1 cellular context compared by ENCODE assay signal in the genomic region with DNA sequence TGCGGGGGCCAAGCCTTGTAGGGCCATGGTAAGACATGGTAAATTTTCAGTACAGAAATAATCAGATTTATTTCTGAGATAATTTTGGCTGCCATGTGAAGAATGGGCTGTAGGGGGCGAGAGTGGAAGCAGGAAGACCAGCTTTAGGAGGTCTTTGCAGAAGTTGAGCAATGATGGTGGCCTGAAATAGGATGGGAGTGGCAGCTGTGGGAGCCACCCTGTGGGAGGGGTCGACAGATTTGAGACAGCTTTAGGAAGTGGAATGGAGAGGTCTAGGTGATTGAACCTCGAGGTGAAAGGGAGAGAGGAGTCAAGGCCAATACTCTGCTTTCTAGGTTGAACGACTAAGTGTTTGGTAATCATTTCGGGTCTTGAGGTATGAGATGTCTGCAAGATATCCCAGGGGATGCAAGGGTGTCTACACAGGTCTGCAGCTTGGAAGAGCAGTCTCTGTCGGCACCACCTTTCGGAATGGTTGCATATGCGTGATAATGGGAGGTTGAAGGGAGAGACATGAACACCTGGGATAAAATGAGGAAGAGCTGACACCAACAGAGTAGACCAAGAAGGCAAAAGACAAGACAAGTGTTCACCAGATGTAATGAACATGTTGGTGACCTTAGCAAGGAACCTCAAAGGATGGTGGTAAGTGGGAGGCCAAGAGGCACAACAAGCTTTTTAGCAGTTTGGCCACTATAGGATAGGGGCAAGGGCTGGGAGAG.
TF ChIP-seq lines count a peak whose summit lies in the region.

No MANE protein-coding gene starts in this region.

TF ChIP-seq in HepG2, 621 proteins besides CTCF, POLR2A, EP300 and RAD21 (continued from another document and continues in another):
- TF ChIP-seq, protein P1, sequence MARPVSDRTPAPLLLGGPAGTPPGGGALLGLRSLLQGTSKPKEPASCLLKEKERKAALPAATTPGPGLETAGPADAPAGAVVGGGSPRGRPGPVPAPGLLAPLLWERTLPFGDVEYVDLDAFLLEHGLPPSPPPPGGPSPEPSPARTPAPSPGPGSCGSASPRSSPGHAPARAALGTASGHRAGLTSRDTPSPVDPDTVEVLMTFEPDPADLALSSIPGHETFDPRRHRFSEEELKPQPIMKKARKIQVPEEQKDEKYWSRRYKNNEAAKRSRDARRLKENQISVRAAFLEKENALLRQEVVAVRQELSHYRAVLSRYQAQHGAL (CRISPR knock-in tag; IDR thresholded peaks at IDR 0.05; ENCODE audit: not compliant biosample characterization) = no peak
- TF ChIP-seq ZMYM2 (CRISPR knock-in tag; IDR thresholded peaks at IDR 0.05) = no peak
- TF ChIP-seq ZNF513 (CRISPR knock-in tag; conservative IDR thresholded peaks at IDR 0.05) = 0 out of 2 replicates have a peak, but pooled peaks have one; percentile 60
- TF ChIP-seq, protein P2, sequence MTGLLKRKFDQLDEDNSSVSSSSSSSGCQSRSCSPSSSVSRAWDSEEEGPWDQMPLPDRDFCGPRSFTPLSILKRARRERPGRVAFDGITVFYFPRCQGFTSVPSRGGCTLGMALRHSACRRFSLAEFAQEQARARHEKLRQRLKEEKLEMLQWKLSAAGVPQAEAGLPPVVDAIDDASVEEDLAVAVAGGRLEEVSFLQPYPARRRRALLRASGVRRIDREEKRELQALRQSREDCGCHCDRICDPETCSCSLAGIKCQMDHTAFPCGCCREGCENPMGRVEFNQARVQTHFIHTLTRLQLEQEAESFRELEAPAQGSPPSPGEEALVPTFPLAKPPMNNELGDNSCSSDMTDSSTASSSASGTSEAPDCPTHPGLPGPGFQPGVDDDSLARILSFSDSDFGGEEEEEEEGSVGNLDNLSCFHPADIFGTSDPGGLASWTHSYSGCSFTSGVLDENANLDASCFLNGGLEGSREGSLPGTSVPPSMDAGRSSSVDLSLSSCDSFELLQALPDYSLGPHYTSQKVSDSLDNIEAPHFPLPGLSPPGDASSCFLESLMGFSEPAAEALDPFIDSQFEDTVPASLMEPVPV (CRISPR knock-in tag; IDR thresholded peaks at IDR 0.05) = no peak
- TF ChIP-seq, protein P3, sequence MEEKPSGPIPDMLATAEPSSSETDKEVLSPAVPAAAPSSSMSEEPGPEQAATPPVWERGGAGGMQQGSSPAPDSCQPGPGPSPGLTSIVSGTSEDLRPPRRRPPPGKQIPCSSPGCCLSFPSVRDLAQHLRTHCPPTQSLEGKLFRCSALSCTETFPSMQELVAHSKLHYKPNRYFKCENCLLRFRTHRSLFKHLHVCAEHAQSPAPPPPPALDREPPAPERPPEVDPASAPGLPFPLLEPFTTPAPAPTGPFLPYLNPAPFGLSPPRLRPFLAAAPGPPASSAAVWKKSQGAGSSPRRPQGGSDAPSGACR (CRISPR knock-in tag; IDR thresholded peaks at IDR 0.05) = no peak
- no peak for TF ChIP-seq ZNF713 (CRISPR knock-in tag; IDR thresholded peaks at IDR 0.05)
- TF ChIP-seq ZNF776 (CRISPR knock-in tag; IDR thresholded peaks at IDR 0.05) = no peak
- TF ChIP-seq, protein P4, sequence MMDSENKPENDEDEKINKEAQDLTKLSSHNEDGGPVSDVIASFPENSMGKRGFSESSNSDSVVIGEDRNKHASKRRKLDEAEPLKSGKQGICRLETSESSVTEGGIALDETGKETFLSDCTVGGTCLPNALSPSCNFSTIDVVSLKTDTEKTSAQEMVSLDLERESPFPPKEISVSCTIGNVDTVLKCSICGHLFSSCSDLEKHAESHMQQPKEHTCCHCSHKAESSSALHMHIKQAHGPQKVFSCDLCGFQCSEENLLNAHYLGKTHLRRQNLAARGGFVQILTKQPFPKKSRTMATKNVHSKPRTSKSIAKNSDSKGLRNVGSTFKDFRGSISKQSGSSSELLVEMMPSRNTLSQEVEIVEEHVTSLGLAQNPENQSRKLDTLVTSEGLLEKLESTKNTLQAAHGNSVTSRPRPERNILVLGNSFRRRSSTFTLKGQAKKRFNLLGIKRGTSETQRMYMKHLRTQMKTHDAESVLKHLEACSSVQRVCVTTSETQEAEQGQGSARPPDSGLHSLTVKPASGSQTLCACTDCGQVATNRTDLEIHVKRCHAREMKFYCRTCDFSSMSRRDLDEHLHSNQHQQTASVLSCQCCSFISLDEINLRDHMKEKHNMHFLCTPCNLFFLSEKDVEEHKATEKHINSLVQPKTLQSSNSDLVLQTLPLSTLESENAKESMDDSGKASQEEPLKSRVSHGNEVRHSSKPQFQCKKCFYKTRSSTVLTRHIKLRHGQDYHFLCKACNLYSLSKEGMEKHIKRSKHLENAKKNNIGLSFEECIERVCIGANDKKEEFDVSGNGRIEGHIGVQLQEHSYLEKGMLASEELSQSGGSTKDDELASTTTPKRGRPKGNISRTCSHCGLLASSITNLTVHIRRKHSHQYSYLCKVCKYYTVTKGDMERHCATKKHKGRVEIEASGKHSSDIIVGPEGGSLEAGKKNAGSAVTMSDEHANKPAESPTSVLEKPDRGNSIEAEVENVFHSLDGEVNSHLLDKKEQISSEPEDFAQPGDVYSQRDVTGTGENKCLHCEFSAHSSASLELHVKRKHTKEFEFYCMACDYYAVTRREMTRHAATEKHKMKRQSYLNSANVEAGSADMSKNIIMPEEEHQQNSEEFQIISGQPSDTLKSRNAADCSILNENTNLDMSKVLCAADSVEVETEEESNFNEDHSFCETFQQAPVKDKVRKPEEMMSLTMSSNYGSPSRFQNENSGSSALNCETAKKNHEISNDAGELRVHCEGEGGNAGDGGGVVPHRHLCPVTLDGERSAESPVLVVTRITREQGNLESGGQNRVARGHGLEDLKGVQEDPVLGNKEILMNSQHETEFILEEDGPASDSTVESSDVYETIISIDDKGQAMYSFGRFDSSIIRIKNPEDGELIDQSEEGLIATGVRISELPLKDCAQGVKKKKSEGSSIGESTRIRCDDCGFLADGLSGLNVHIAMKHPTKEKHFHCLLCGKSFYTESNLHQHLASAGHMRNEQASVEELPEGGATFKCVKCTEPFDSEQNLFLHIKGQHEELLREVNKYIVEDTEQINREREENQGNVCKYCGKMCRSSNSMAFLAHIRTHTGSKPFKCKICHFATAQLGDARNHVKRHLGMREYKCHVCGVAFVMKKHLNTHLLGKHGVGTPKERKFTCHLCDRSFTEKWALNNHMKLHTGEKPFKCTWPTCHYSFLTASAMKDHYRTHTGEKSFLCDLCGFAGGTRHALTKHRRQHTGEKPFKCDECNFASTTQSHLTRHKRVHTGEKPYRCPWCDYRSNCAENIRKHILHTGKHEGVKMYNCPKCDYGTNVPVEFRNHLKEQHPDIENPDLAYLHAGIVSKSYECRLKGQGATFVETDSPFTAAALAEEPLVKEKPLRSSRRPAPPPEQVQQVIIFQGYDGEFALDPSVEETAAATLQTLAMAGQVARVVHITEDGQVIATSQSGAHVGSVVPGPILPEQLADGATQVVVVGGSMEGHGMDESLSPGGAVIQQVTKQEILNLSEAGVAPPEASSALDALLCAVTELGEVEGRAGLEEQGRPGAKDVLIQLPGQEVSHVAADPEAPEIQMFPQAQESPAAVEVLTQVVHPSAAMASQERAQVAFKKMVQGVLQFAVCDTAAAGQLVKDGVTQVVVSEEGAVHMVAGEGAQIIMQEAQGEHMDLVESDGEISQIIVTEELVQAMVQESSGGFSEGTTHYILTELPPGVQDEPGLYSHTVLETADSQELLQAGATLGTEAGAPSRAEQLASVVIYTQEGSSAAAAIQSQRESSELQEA (CRISPR knock-in tag; IDR thresholded peaks at IDR 0.05; ENCODE audit: not compliant biosample characterization) = no peak
- no peak for TF ChIP-seq ZNF362 (CRISPR knock-in tag; IDR thresholded peaks at IDR 0.05; ENCODE audit: borderline replicate concordance)
- TF ChIP-seq BCL6 (CRISPR knock-in tag; IDR thresholded peaks at IDR 0.05) = peak; percentile 23; the same call in 1 of the 2 replicates
- TF ChIP-seq SRSF4 (IDR thresholded peaks at IDR 0.05; ENCODE audit: low read depth, low read length, poor library complexity, severe bottlenecking) = no peak
- TF ChIP-seq FOXC1 (CRISPR knock-in tag; IDR thresholded peaks at IDR 0.05; ENCODE audit: borderline replicate concordance) = no peak
- TF ChIP-seq ARNTL (CRISPR knock-in tag; IDR thresholded peaks at IDR 0.05) = no peak
- peak; percentile 73 for TF ChIP-seq STAG1 (CRISPR knock-in tag; IDR thresholded peaks at IDR 0.05)
- TF ChIP-seq GMEB1 (CRISPR knock-in tag; IDR thresholded peaks at IDR 0.05; ENCODE audit: borderline replicate concordance) = no peak
- no peak for TF ChIP-seq LRRFIP1 (CRISPR knock-in tag; conservative IDR thresholded peaks at IDR 0.05)
- TF ChIP-seq RXRB (CRISPR knock-in tag; IDR thresholded peaks at IDR 0.05; ENCODE audit: borderline replicate concordance) = no peak
- TF ChIP-seq, protein P5, sequence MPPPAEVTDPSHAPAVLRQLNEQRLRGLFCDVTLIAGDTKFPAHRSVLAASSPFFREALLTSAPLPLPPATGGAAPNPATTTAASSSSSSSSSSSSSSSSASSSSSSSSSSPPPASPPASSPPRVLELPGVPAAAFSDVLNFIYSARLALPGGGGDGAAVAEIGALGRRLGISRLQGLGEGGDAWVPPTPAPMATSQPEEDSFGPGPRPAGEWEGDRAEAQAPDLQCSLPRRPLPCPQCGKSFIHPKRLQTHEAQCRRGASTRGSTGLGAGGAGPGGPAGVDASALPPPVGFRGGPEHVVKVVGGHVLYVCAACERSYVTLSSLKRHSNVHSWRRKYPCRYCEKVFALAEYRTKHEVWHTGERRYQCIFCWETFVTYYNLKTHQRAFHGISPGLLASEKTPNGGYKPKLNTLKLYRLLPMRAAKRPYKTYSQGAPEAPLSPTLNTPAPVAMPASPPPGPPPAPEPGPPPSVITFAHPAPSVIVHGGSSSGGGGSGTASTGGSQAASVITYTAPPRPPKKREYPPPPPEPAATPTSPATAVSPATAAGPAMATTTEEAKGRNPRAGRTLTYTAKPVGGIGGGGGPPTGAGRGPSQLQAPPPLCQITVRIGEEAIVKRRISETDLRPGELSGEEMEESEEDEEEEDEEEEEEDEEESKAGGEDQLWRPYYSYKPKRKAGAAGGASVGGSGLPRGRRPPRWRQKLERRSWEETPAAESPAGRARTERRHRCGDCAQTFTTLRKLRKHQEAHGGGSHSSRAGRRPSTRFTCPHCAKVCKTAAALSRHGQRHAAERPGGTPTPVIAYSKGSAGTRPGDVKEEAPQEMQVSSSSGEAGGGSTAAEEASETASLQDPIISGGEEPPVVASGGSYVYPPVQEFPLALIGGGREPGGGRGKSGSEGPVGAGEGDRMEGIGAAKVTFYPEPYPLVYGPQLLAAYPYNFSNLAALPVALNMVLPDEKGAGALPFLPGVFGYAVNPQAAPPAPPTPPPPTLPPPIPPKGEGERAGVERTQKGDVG (CRISPR knock-in tag; IDR thresholded peaks at IDR 0.05; ENCODE audit: borderline replicate concordance) = no peak
- no peak for TF ChIP-seq NFATC3 (CRISPR knock-in tag; IDR thresholded peaks at IDR 0.05)
- TF ChIP-seq STAT6 (CRISPR knock-in tag; IDR thresholded peaks at IDR 0.05; ENCODE audit: borderline replicate concordance) = no peak
